ENCODE assay signal across 8 cellular contexts in genomic region chr11:34104680-34105078, GRCh38. TPM values are rescaled to one million over a fixed set of nuclear protein-coding genes. Genes with fewer than 3 reads are reported as not detected.
DNase-seq lines count a peak whose midpoint lies in the region; ATAC-seq and TF ChIP-seq lines count a peak whose summit lies in the region.

No MANE protein-coding gene starts in this region.

- peaks cover 3% of the 10 kb centered on the region for H3K27me3 Mint-ChIP-seq in activated CD4-positive, alpha-beta T cell treated with anti-CD3 and anti-CD28 coated beads, Interleukin-2, amount 10 ng/mL, durations not matched to agents 24 days and 14 days
- peaks cover 7% of the 10 kb centered on the region for H3K27me3 Mint-ChIP-seq in activated naive CD8-positive, alpha-beta T cell treated with anti-CD3 and anti-CD28 coated beads for 36 hours

- no peaks in the 10 kb centered on the region for H3K27me3 ChIP-seq in thymus (ENCODE audit: control insufficient read depth, insufficient read depth)

- peak overlapping the region; percentile 72 for H3K4me3 ChIP-seq in thymus (ENCODE audit: low read length)

- H3K27ac ChIP-seq in thymus (ENCODE audit: low read depth), result peak overlapping the region; percentile 95

- 30% methylated on average over 6 of the region's 6 CpGs for WGBS in thymus

- TF ChIP-seq CTCF in GM13977 (IDR thresholded peaks at IDR 0.05; ENCODE audit: extremely low read depth, insufficient read depth, missing control alignments), result no peak

- H3K36me3 ChIP-seq in thymus (ENCODE audit: control insufficient read depth, insufficient read depth), result peaks cover 11% of the 10 kb centered on the region

- ATAC-seq in HG03354 (IDR thresholded peaks at IDR 0.05; ENCODE audit: poor library complexity, severe bottlenecking, unreplicated experiment), result no peak
- no peak for ATAC-seq in GM18873 (IDR thresholded peaks at IDR 0.05; ENCODE audit: low FRiP score, unreplicated experiment)

- no peak for DNase-seq in activated CD4-positive, alpha-beta T cell treated with anti-CD3 and anti-CD28 coated beads, Interleukin-2, amount 10 ng/mL, durations not matched to agents 24 days and 14 days
- DNase-seq in activated CD4-positive, alpha-beta T cell treated with anti-CD3 and anti-CD28 coated beads for 1 hour, result no peak
- no peak for DNase-seq in activated naive CD8-positive, alpha-beta T cell treated with anti-CD3 and anti-CD28 coated beads for 36 hours
- DNase-seq in kidney glomerular epithelial cell (lab: John Stamatoyannopoulos, UW) (peak; percentile 42), GM13977 (ENCODE audit: low spot score) (no peak)

- H3K4me1 ChIP-seq in thymus (ENCODE audit: control insufficient read depth, insufficient read depth, low read length), result peaks cover 12% of the 10 kb centered on the region

- peaks cover 47% of the 10 kb centered on the region for H3K36me3 Mint-ChIP-seq in activated CD4-positive, alpha-beta T cell treated with anti-CD3 and anti-CD28 coated beads, Interleukin-2, amount 10 ng/mL, durations not matched to agents 24 days and 14 days (ENCODE audit: low read depth)
- peaks cover 42% of the 10 kb centered on the region for H3K36me3 Mint-ChIP-seq in activated naive CD8-positive, alpha-beta T cell treated with anti-CD3 and anti-CD28 coated beads for 36 hours

- H3K27ac Mint-ChIP-seq in activated CD4-positive, alpha-beta T cell treated with anti-CD3 and anti-CD28 coated beads, Interleukin-2, amount 10 ng/mL, durations not matched to agents 24 days and 14 days, result peak overlapping the region; percentile 90
- H3K27ac Mint-ChIP-seq in activated naive CD8-positive, alpha-beta T cell treated with anti-CD3 and anti-CD28 coated beads for 36 hours, result peak overlapping the region; percentile 98

- no peaks in the 10 kb centered on the region for H3K9me3 Mint-ChIP-seq in activated CD4-positive, alpha-beta T cell treated with anti-CD3 and anti-CD28 coated beads, Interleukin-2, amount 10 ng/mL, durations not matched to agents 24 days and 14 days
- no peaks in the 10 kb centered on the region for H3K9me3 Mint-ChIP-seq in activated naive CD8-positive, alpha-beta T cell treated with anti-CD3 and anti-CD28 coated beads for 36 hours

- in situ Hi-C loops in GM13977 (cut with MboI; ENCODE audit: low pct_unique_long_range_greater_than_20kb, low sequenced_read_pairs, unreplicated experiment), result no loop called here

- peaks cover 44% of the 10 kb centered on the region for H3K4me1 Mint-ChIP-seq in activated CD4-positive, alpha-beta T cell treated with anti-CD3 and anti-CD28 coated beads, Interleukin-2, amount 10 ng/mL, durations not matched to agents 24 days and 14 days
- peaks cover 46% of the 10 kb centered on the region for H3K4me1 Mint-ChIP-seq in activated naive CD8-positive, alpha-beta T cell treated with anti-CD3 and anti-CD28 coated beads for 36 hours

- intact Hi-C loops in activated CD4-positive, alpha-beta T cell treated with anti-CD3 and anti-CD28 coated beads, Interleukin-2, amount 10 ng/mL, durations not matched to agents 24 days and 14 days (cut with micrococcal nuclease), result loop anchor here (1.0 kb wide), 5 partner anchors 51 to 812 kb away; partner anchors contain the start of genes APIP and PDHX

- no peaks in the 10 kb centered on the region for H3K9me3 ChIP-seq in thymus (ENCODE audit: control insufficient read depth)

- H3K4me3 Mint-ChIP-seq in activated CD4-positive, alpha-beta T cell treated with anti-CD3 and anti-CD28 coated beads, Interleukin-2, amount 10 ng/mL, durations not matched to agents 24 days and 14 days, result peak overlapping the region; percentile 97
- H3K4me3 Mint-ChIP-seq in activated naive CD8-positive, alpha-beta T cell treated with anti-CD3 and anti-CD28 coated beads for 36 hours, result peak overlapping the region; percentile 87

RNA-seq across cellular contexts. Expression of gene NAT10, which starts 0.8 kb away (rescaled TPM):
- 162 and 169 TPM in 2 replicates for total RNA-seq in activated CD4-positive, alpha-beta T cell treated with anti-CD3 and anti-CD28 coated beads, Interleukin-2, amount 10 ng/mL, durations not matched to agents 24 days and 14 days
- 100 to 1,000 TPM; 160 to 169 TPM for total RNA-seq in activated naive CD8-positive, alpha-beta T cell treated with anti-CD3 and anti-CD28 coated beads for 36 hours
- polyA plus RNA-seq in thymus, result 31.1 TPM

RNA-seq across cellular contexts. Expression of gene CAPRIN1, which starts 53.1 kb away (rescaled TPM):
- 318 and 321 TPM in 2 replicates for total RNA-seq in activated CD4-positive, alpha-beta T cell treated with anti-CD3 and anti-CD28 coated beads, Interleukin-2, amount 10 ng/mL, durations not matched to agents 24 days and 14 days
- 100 to 1,000 TPM; 313 to 342 TPM for total RNA-seq in activated naive CD8-positive, alpha-beta T cell treated with anti-CD3 and anti-CD28 coated beads for 36 hours
- 98.1 TPM for polyA plus RNA-seq in thymus
